1 cellular context compared by ENCODE assay signal in the genomic region with DNA sequence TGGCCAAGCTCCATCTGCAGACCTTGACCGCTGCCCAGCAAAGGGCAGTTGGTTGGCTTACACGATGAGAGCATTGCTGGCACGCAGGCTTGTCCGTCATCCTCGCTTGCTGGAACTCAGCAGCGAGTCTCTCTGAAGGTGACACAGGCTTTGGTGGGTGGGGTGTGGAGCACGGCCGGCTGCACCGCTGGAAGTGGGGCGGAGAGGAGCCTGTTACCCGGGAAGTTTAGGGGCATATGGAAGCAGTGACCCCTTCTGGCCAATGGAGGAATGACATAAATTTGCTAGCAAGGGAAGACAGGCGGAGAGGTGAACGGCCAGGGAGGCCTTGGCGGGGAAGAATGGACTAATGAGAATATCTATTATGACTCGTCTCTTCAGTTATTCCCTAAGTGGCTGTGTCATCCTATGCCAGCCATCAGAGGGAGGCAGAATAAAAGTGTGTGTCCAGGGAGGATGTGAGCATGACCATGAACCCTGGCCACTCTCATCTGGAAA.
TF ChIP-seq lines count a peak whose summit lies in the region.

No MANE protein-coding gene starts in this region.

TF ChIP-seq in HepG2, 621 proteins besides CTCF, POLR2A, EP300 and RAD21 (continued from another document):
- TF ChIP-seq, protein P1, sequence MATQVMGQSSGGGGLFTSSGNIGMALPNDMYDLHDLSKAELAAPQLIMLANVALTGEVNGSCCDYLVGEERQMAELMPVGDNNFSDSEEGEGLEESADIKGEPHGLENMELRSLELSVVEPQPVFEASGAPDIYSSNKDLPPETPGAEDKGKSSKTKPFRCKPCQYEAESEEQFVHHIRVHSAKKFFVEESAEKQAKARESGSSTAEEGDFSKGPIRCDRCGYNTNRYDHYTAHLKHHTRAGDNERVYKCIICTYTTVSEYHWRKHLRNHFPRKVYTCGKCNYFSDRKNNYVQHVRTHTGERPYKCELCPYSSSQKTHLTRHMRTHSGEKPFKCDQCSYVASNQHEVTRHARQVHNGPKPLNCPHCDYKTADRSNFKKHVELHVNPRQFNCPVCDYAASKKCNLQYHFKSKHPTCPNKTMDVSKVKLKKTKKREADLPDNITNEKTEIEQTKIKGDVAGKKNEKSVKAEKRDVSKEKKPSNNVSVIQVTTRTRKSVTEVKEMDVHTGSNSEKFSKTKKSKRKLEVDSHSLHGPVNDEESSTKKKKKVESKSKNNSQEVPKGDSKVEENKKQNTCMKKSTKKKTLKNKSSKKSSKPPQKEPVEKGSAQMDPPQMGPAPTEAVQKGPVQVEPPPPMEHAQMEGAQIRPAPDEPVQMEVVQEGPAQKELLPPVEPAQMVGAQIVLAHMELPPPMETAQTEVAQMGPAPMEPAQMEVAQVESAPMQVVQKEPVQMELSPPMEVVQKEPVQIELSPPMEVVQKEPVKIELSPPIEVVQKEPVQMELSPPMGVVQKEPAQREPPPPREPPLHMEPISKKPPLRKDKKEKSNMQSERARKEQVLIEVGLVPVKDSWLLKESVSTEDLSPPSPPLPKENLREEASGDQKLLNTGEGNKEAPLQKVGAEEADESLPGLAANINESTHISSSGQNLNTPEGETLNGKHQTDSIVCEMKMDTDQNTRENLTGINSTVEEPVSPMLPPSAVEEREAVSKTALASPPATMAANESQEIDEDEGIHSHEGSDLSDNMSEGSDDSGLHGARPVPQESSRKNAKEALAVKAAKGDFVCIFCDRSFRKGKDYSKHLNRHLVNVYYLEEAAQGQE (IDR thresholded peaks at IDR 0.05; ENCODE audit: borderline replicate concordance in 1 of 2, low read depth in 1 of 2, low read length in 2 of 2): no peak
- TF ChIP-seq, protein P2, sequence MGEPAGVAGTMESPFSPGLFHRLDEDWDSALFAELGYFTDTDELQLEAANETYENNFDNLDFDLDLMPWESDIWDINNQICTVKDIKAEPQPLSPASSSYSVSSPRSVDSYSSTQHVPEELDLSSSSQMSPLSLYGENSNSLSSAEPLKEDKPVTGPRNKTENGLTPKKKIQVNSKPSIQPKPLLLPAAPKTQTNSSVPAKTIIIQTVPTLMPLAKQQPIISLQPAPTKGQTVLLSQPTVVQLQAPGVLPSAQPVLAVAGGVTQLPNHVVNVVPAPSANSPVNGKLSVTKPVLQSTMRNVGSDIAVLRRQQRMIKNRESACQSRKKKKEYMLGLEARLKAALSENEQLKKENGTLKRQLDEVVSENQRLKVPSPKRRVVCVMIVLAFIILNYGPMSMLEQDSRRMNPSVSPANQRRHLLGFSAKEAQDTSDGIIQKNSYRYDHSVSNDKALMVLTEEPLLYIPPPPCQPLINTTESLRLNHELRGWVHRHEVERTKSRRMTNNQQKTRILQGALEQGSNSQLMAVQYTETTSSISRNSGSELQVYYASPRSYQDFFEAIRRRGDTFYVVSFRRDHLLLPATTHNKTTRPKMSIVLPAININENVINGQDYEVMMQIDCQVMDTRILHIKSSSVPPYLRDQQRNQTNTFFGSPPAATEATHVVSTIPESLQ (CRISPR knock-in tag; conservative IDR thresholded peaks at IDR 0.05): no peak
- TF ChIP-seq ZNF331 (CRISPR knock-in tag; IDR thresholded peaks at IDR 0.05): no peak
- no peak for TF ChIP-seq DPF2 (CRISPR knock-in tag; IDR thresholded peaks at IDR 0.05; ENCODE audit: borderline replicate concordance, low read depth)
- TF ChIP-seq, protein P3, sequence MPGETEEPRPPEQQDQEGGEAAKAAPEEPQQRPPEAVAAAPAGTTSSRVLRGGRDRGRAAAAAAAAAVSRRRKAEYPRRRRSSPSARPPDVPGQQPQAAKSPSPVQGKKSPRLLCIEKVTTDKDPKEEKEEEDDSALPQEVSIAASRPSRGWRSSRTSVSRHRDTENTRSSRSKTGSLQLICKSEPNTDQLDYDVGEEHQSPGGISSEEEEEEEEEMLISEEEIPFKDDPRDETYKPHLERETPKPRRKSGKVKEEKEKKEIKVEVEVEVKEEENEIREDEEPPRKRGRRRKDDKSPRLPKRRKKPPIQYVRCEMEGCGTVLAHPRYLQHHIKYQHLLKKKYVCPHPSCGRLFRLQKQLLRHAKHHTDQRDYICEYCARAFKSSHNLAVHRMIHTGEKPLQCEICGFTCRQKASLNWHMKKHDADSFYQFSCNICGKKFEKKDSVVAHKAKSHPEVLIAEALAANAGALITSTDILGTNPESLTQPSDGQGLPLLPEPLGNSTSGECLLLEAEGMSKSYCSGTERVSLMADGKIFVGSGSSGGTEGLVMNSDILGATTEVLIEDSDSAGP (CRISPR knock-in tag; IDR thresholded peaks at IDR 0.05; ENCODE audit: borderline replicate concordance): peak; percentile 40; the same call in 1 of the 2 replicates
- no peak for TF ChIP-seq CHD4 (IDR thresholded peaks at IDR 0.05; ENCODE audit: borderline replicate concordance, low read length)
- no peak for TF ChIP-seq ZNF451 (CRISPR knock-in tag; IDR thresholded peaks at IDR 0.05)
- TF ChIP-seq, protein P4, sequence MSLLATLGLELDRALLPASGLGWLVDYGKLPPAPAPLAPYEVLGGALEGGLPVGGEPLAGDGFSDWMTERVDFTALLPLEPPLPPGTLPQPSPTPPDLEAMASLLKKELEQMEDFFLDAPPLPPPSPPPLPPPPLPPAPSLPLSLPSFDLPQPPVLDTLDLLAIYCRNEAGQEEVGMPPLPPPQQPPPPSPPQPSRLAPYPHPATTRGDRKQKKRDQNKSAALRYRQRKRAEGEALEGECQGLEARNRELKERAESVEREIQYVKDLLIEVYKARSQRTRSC (CRISPR knock-in tag; IDR thresholded peaks at IDR 0.05; ENCODE audit: low read depth): no peak
- TF ChIP-seq PATZ1 (CRISPR knock-in tag; IDR thresholded peaks at IDR 0.05): no peak
- no peak for TF ChIP-seq SALL2 (CRISPR knock-in tag; IDR thresholded peaks at IDR 0.05)
- TF ChIP-seq, protein P5, sequence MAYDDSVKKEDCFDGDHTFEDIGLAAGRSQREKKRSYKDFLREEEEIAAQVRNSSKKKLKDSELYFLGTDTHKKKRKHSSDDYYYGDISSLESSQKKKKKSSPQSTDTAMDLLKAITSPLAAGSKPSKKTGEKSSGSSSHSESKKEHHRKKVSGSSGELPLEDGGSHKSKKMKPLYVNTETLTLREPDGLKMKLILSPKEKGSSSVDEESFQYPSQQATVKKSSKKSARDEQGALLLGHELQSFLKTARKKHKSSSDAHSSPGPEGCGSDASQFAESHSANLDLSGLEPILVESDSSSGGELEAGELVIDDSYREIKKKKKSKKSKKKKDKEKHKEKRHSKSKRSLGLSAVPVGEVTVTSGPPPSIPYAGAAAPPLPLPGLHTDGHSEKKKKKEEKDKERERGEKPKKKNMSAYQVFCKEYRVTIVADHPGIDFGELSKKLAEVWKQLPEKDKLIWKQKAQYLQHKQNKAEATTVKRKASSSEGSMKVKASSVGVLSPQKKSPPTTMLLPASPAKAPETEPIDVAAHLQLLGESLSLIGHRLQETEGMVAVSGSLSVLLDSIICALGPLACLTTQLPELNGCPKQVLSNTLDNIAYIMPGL (CRISPR knock-in tag; IDR thresholded peaks at IDR 0.05; ENCODE audit: borderline replicate concordance in 1 of 2, low read depth in 1 of 2): no peak
- no peak for TF ChIP-seq HNF1B (CRISPR knock-in tag; IDR thresholded peaks at IDR 0.05)
- 0 out of 2 replicates have a peak, but pooled peaks have one; percentile 34 for TF ChIP-seq ZNF746 (CRISPR knock-in tag; IDR thresholded peaks at IDR 0.05)
- no peak for TF ChIP-seq ELF4 (CRISPR knock-in tag; IDR thresholded peaks at IDR 0.05; ENCODE audit: borderline replicate concordance)
